In the genomic region with DNA sequence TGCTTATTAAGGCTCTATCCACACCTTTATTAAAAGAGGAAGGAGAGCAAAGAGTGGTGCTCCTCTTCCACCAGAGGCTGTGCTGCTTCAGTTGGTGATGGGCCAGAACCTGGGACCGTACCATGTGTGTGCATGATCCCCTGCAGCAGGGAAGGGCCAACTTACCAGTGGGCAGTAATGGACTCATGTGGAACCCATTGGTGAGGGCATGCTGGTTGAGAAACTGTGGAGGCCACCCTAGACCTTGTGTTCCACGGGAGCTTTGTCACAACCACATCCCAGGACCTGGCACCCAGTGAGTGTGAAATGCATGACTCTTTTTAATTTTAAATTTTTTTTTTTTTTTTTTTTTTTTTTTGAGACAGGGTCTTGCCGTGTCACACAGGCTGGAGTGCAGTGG, we compare ENCODE assay signal across 25 cellular contexts.
"Had no signal": no experiment of that assay in that cellular context is flagged by ENCODE, and none has a peak within 500 bp of the region (broad histone marks: within the 10 kb centered on the region; RNA-seq: fewer than 3 reads in every experiment).

No MANE protein-coding gene starts in this region.

- H3K4me3 ChIP-seq: adrenal gland, SJSA1 had no signal

- H3K9me3 ChIP-seq: adrenal gland, SJSA1, SK-N-SH had no signal

- H3K9me2 ChIP-seq: SK-N-SH had no signal

- H3K27ac ChIP-seq: adrenal gland, SJSA1 had no signal

- H3K4me2 ChIP-seq: SK-N-SH had no signal

- DNase-seq: activated CD4-positive, alpha-beta T cell treated with anti-CD3 and anti-CD28 coated beads for 36 hours; activated CD4-positive, alpha-beta T cell treated with anti-CD3 and anti-CD28 coated beads, Interleukin-2, amount 10 ng/mL, durations not matched to agents 7 days and 5 days; activated CD4-positive, alpha-beta T cell treated with anti-CD3 and anti-CD28 coated beads, Interleukin-2, amount 50 U/mL, for 48 hours; activated CD8-positive, alpha-beta memory T cell treated with anti-CD3 and anti-CD28 coated beads, Interleukin-2, amount 50 U/mL, for 4 hours; activated CD8-positive, alpha-beta T cell treated with anti-CD3 and anti-CD28 coated beads, Interleukin-2, amount 10 ng/mL, durations not matched to agents 7 days and 5 days; activated gamma-delta T cell treated with Interleukin-2 at 50 U/mL for 16 hours; activated naive CD4-positive, alpha-beta T cell treated with anti-CD3 and anti-CD28 coated beads for 36 hours; adrenal gland; caudate nucleus; Kasumi-1; KG1; MM.1S; MV-4-11; NCI-H1092; NCI-H1436 treated with DMSO at 0.1 percent for 48 hours; NCI-H2029; NCI-H345; NCI-H524 treated with DMSO at 0.1 percent for 48 hours; SHP77 treated with DMSO at 0.1 percent for 48 hours; SK-N-SH had no signal

- H3K9ac ChIP-seq: SK-N-SH had no signal

- H3K27me3 ChIP-seq: adrenal gland, SJSA1 had no signal

- ATAC-seq: activated CD4-positive, alpha-beta T cell treated with anti-CD3 and anti-CD28 coated beads for 36 hours; activated CD4-positive, CD25-positive, alpha-beta regulatory T cell treated with anti-CD3 and anti-CD28 coated beads, Interleukin-2, amount 50 U/mL, for 24 hours; activated CD8-positive, alpha-beta T cell treated with anti-CD3 and anti-CD28 coated beads, Interleukin-2, amount 10 ng/mL, durations not matched to agents 7 days and 5 days; activated naive CD4-positive, alpha-beta T cell treated with anti-CD3 and anti-CD28 coated beads, Interleukin-2, amount 50 U/mL, for 72 hours; Panc1; WTC11 had no signal
